In genomic region chr7:134811798-134812197, GRCh38 we compare ENCODE assay signal across 17 cellular contexts. TPM values are rescaled to one million over a fixed set of nuclear protein-coding genes. Genes with fewer than 3 reads are reported as not detected.
DNase-seq lines count a peak whose midpoint lies in the region; ATAC-seq, FAIRE-seq and TF ChIP-seq lines count a peak whose summit lies in the region.
"Had no signal": no experiment of that assay in that cellular context is flagged by ENCODE, and none has a peak within 500 bp of the region (broad histone marks: within the 10 kb centered on the region; RNA-seq: fewer than 3 reads in every experiment).

No MANE protein-coding gene starts in this region.

- H4K20me1 ChIP-seq in IMR-90 (ENCODE audit: insufficient read depth, low read length) (peaks cover 76% of the 10 kb centered on the region), endothelial cell of umbilical vein (replicated peaks; ENCODE audit: control insufficient read depth, extremely low read depth, insufficient read depth, low read length) (peaks cover 4% of the 10 kb centered on the region)

- H2BK120ac ChIP-seq in IMR-90 (ENCODE audit: low read depth, low read length) = no peak overlapping the region

- no peak overlapping the region for H3K56ac ChIP-seq in IMR-90 (ENCODE audit: extremely low read depth, insufficient read depth, low read length)

- TF ChIP-seq CTCF in IMR-90 (conservative IDR thresholded peaks at IDR 0.05; ENCODE audit: low read depth, low read length) = no peak
- no peak for TF ChIP-seq CTCF in endothelial cell of umbilical vein (IDR thresholded peaks at IDR 0.05; ENCODE audit: extremely low read depth in 1 of 2, insufficient read depth in 1 of 2, low read depth in 1 of 2, low read length in 2 of 2)
- no peak for TF ChIP-seq CTCF in colonic mucosa (IDR thresholded peaks at IDR 0.05)

- no peak overlapping the region for H3K4me3 ChIP-seq in IMR-90 (ENCODE audit: insufficient read depth, low read depth, low read length)
- H3K4me3 ChIP-seq in endothelial cell of umbilical vein (replicated peaks in 1 of 3; ENCODE audit: insufficient read depth in 1 of 3, low read depth in 1 of 3, low read length in 3 of 3) = no peak overlapping the region
- H3K4me3 ChIP-seq in subcutaneous abdominal adipose tissue (ENCODE audit: low read depth in 1 of 5, low read length in 5 of 5) = no peak overlapping the region
- no peak overlapping the region for H3K4me3 ChIP-seq in colonic mucosa
- H3K4me3 ChIP-seq: SK-N-MC had no signal

- H3K9ac ChIP-seq in IMR-90 (ENCODE audit: low read depth, low read length) (no peak overlapping the region), endothelial cell of umbilical vein (replicated peaks; ENCODE audit: extremely low read depth, insufficient read depth, low read length) (no peak overlapping the region), subcutaneous abdominal adipose tissue (ENCODE audit: low read length in 5 of 5) (peak overlapping the region in 1 of 5 donors; percentile 51), colonic mucosa (ENCODE audit: low read depth in 2 of 2, low read length in 2 of 2) (no peak overlapping the region)

- H3K4me2 ChIP-seq in IMR-90 (ENCODE audit: low read depth, low read length) = peak overlapping the region; percentile 77
- peak overlapping the region; percentile 59 for H3K4me2 ChIP-seq in endothelial cell of umbilical vein (ENCODE audit: insufficient read depth, low read length)

- no peak overlapping the region for H2AK5ac ChIP-seq in IMR-90 (ENCODE audit: low read depth, low read length)

- no peak overlapping the region for H4K91ac ChIP-seq in IMR-90 (ENCODE audit: insufficient read depth, low read depth, low read length)

- H3K36me3 ChIP-seq in IMR-90 (ENCODE audit: control insufficient read depth, insufficient read depth, low read length) (peaks cover 19% of the 10 kb centered on the region), endothelial cell of umbilical vein (ENCODE audit: control insufficient read depth in 2 of 2, extremely low read depth in 1 of 2, insufficient read depth in 2 of 2, low read length in 2 of 2) (peaks cover 0 to 2% of the 10 kb centered on the region in 2 experiments), subcutaneous abdominal adipose tissue (ENCODE audit: control insufficient read depth in 5 of 5, insufficient read depth in 5 of 5, low read length in 5 of 5) (no peaks in the 10 kb centered on the region), colonic mucosa (no peaks in the 10 kb centered on the region)

- no peak overlapping the region for H3K14ac ChIP-seq in IMR-90 (replicated peaks; ENCODE audit: low read depth, low read length)

- TF ChIP-seq POLR2A in IMR-90 (IDR thresholded peaks at IDR 0.05; ENCODE audit: low read depth, low read length) (no peak), endothelial cell of umbilical vein (IDR thresholded peaks at IDR 0.05; ENCODE audit: low read depth, low read length) (no peak)

- peak overlapping the region; percentile 87 for H2BK5ac ChIP-seq in IMR-90 (ENCODE audit: low read depth, low read length, poor library complexity, severe bottlenecking)

- H3K9me1 ChIP-seq in IMR-90 (ENCODE audit: insufficient read depth, low read length) (peaks cover 29% of the 10 kb centered on the region), endothelial cell of umbilical vein (replicated peaks; ENCODE audit: control insufficient read depth, extremely low read depth, insufficient read depth, low read length) (no peaks in the 10 kb centered on the region)

- H4K8ac ChIP-seq in IMR-90 (ENCODE audit: low read depth in 2 of 2, low read length in 2 of 2) = no peak overlapping the region

- intact Hi-C loops in IMR-90 (cut with micrococcal nuclease) (no loop called here), endothelial cell of umbilical vein (cut with micrococcal nuclease) (no loop called here), colonic mucosa (cut with DNase I) (no loop called here)

- H3K4ac ChIP-seq in IMR-90 (ENCODE audit: low read depth, low read length) = no peak overlapping the region

- no peak for TF ChIP-seq RAD21 in IMR-90 (IDR thresholded peaks at IDR 0.05; ENCODE audit: low read length)

- ATAC-seq in IMR-90 (ENCODE audit: low read depth) = no peak
- ATAC-seq in HG02970 (IDR thresholded peaks at IDR 0.05; ENCODE audit: low FRiP score, unreplicated experiment) = no peak
- ATAC-seq: stimulated activated memory B cell treated with anti-CD40 and anti-IgM and Interleukin-4, amounts not matched to agents 10 μg/mL and 1 μg/mL and 100 μg/mL, for 72 hours; WTC11 had no signal

- DNase-seq in IMR-90 (peak; percentile 60), endothelial cell of umbilical vein (ENCODE audit: low read depth, low spot score) (peak; percentile 62), left kidney (ENCODE audit: low read depth, low spot score) (peak; percentile 42), NCI-H1417 (lab: John Stamatoyannopoulos, UW) (no peak), RCC 7860 (ENCODE audit: low spot score) (no peak), colonic mucosa (no peak)
- DNase-seq: activated naive CD4-positive, alpha-beta T cell treated with anti-CD3 and anti-CD28 coated beads, Interleukin-2, amount 10 ng/mL, durations not matched to agents 7 days and 5 days; cerebellar nuclear complex; DND-41; GOT3; naive B cell; stimulated activated CD4-positive, alpha-beta T cell treated with anti-CD3 and anti-CD28 coated beads, Interleukin-4, amount 100 ng/mL, for 4 hours had no signal

- peaks cover 30 to 75% of the 10 kb centered on the region in 2 experiments for H3K79me1 ChIP-seq in IMR-90 (ENCODE audit: low read depth in 1 of 2, low read length in 2 of 2)

- 0 out of 2 replicates have a peak overlapping the region, but pooled peaks have one; percentile 52 for H3K18ac ChIP-seq in IMR-90 (ENCODE audit: low read depth, low read length)

- in situ Hi-C loops in IMR-90 (cut with MboI; ENCODE audit: low sequenced_read_pairs) = no loop called here

- peaks cover 27% of the 10 kb centered on the region for H3K4me1 ChIP-seq in IMR-90 (ENCODE audit: control insufficient read depth, insufficient read depth, low read length)
- H3K4me1 ChIP-seq in endothelial cell of umbilical vein (ENCODE audit: control insufficient read depth, extremely low read depth, insufficient read depth, low read length) = peaks cover 46% of the 10 kb centered on the region
- H3K4me1 ChIP-seq in subcutaneous abdominal adipose tissue (ENCODE audit: control insufficient read depth in 5 of 5, insufficient read depth in 5 of 5, low read length in 5 of 5) = peaks cover 0 to 31% (median 12%) of the 10 kb centered on the region in 5 donors
- no peaks in the 10 kb centered on the region for H3K4me1 ChIP-seq in colonic mucosa

- FAIRE-seq in endothelial cell of umbilical vein (lab: Jason Lieb, UNC) = no peak
- FAIRE-seq in RCC 7860 (lab: Jason Lieb, UNC) = no peak

- dilution Hi-C loops in IMR-90 (cut with HindIII; ENCODE audit: low sequenced_read_pairs, unreplicated experiment) (no loop called here), endothelial cell of umbilical vein (cut with MboI; ENCODE audit: extremely low pct_ligation_motif_present, low sequenced_read_pairs) (no loop called here)

- H3K27me3 ChIP-seq in IMR-90 (ENCODE audit: control insufficient read depth, insufficient read depth, low read length) = no peaks in the 10 kb centered on the region
- no peaks in the 10 kb centered on the region for H3K27me3 ChIP-seq in endothelial cell of umbilical vein (ENCODE audit: control insufficient read depth in 2 of 2, insufficient read depth in 2 of 2, low read length in 2 of 2)
- H3K27me3 ChIP-seq in subcutaneous abdominal adipose tissue (ENCODE audit: control insufficient read depth in 5 of 5, insufficient read depth in 4 of 5, low read length in 5 of 5) = no peaks in the 10 kb centered on the region
- no peaks in the 10 kb centered on the region for H3K27me3 ChIP-seq in colonic mucosa

- H3K27ac ChIP-seq in IMR-90 (ENCODE audit: insufficient read depth, low read length) (peak overlapping the region; percentile 37; the same call in 1 of the 2 replicates), endothelial cell of umbilical vein (ENCODE audit: insufficient read depth, low read depth, low read length) (peak overlapping the region; percentile 34), subcutaneous abdominal adipose tissue (ENCODE audit: low read depth, low read length) (peak overlapping the region; percentile 24), colonic mucosa (no peak overlapping the region)
- H3K27ac ChIP-seq: SK-N-MC had no signal

- H2BK15ac ChIP-seq in IMR-90 (ENCODE audit: low read depth, low read length) = no peak overlapping the region

- no peak overlapping the region for H2BK20ac ChIP-seq in IMR-90 (ENCODE audit: low read depth, low read length)

- WGBS in IMR-90 (ENCODE audit: extremely low coverage in 2 of 2, insufficient read length in 1 of 2), 2 experiments = no CpG with 5 or more reads among the region's 2 CpGs

- H2AK9ac ChIP-seq in IMR-90 (replicated peaks; ENCODE audit: low read depth, low read length, poor library complexity) = no peak overlapping the region

- peaks cover 93% of the 10 kb centered on the region for H3K79me2 ChIP-seq in endothelial cell of umbilical vein (ENCODE audit: control insufficient read depth, insufficient read depth, low read length)

- H4K5ac ChIP-seq in IMR-90 (ENCODE audit: low read depth, low read length) = no peak overlapping the region

- CTCF ChIA-PET in IMR-90 (lab: Yijun Ruan, JAX) = no interaction called here
- CTCF ChIA-PET in endothelial cell of umbilical vein (lab: Charles Lee) = interaction anchor here (1.0 to 1.6 kb wide), 2 partner anchors 14 to 87 kb away, joined by 3 to 5 read pairs; no protein-coding TSS in a partner anchor

- no peak overlapping the region for H2AFZ ChIP-seq in IMR-90 (replicated peaks; ENCODE audit: low read length, poor library complexity)
- no peak overlapping the region for H2AFZ ChIP-seq in endothelial cell of umbilical vein (ENCODE audit: low read depth, low read length)

- no peak overlapping the region; the same call in 1 of the 2 replicates for H3K23ac ChIP-seq in IMR-90 (ENCODE audit: low read depth, low read length)

- POLR2A ChIA-PET in IMR-90 (lab: Charles Lee; ENCODE audit: unreplicated experiment) (no interaction called here), endothelial cell of umbilical vein (lab: Charles Lee) (interaction anchor here (3.7 kb wide), 1 partner anchor 25 kb away, joined by 45 read pairs; no protein-coding TSS in a partner anchor)

- BruUV-seq in IMR-90 (replicated peaks; lab: Mats Ljungman, UMichigan) (no TSS peak), endothelial cell of umbilical vein (replicated peaks; lab: Mats Ljungman, UMichigan) (no TSS peak)

- H3K9me3 ChIP-seq in IMR-90 (ENCODE audit: control insufficient read depth, insufficient read depth, low read length) (no peaks in the 10 kb centered on the region), endothelial cell of umbilical vein (replicated peaks; ENCODE audit: control insufficient read depth, insufficient read depth, low read length) (no peaks in the 10 kb centered on the region), subcutaneous abdominal adipose tissue (ENCODE audit: control insufficient read depth in 5 of 5, low read length in 5 of 5) (no peaks in the 10 kb centered on the region), colonic mucosa (no peaks in the 10 kb centered on the region)

RNA-seq across cellular contexts. Expression of gene CALD1, which starts 32.4 kb away (rescaled TPM):
- total RNA-seq in IMR-90 (2012; rRNA removed) (487 and 532 TPM in 2 replicates), endothelial cell of umbilical vein (307 and 313 TPM in 2 replicates), colonic mucosa (100 to 1,000 TPM in 1 of 2 donors, 10 to 100 TPM in 1; 27.4 to 193 TPM)
- polyA plus RNA-seq in IMR-90 (2012; rRNA removed) (375 and 382 TPM in 2 replicates), endothelial cell of umbilical vein (136 and 148 TPM in 2 replicates)
- polyA plus RNA-seq in IMR-90 (2012; cell fraction: cytosol; rRNA removed) = 140 and 308 TPM in 2 replicates
- polyA plus RNA-seq in IMR-90 (2012; cell fraction: nucleus; rRNA removed; ENCODE audit: low replicate concordance) = 114 and 384 TPM in 2 replicates
- polyA plus RNA-seq in endothelial cell of umbilical vein (2011; cell fraction: cytosol; rRNA removed) = 186 and 212 TPM in 2 replicates
- 346 and 400 TPM in 2 replicates for polyA plus RNA-seq in endothelial cell of umbilical vein (2011; cell fraction: nucleus; rRNA removed)
- 259 and 283 TPM in 2 replicates for polyA plus RNA-seq in endothelial cell of umbilical vein (2012)
- polyA minus RNA-seq in endothelial cell of umbilical vein = 325 and 347 TPM in 2 replicates
- polyA minus RNA-seq in endothelial cell of umbilical vein (2011; cell fraction: cytosol; rRNA and poly(A)+ RNA removed) = 28.8 TPM
- polyA minus RNA-seq in endothelial cell of umbilical vein (2011; cell fraction: nucleus; rRNA and poly(A)+ RNA removed) = 320 and 528 TPM in 2 replicates

Comparison
In these comparisons a context has a peak if more than half of its experiments do, and no peak if none do; other contexts are left out.
1. DNase-seq: peak in IMR-90 (single experiment), endothelial cell of umbilical vein (single experiment) and left kidney (single experiment); none in NCI-H1417 (0 of 3), RCC 7860 (single experiment) and colonic mucosa (single experiment).